In genomic region chr17:80498242-80498919, GRCh38 we compare ENCODE assay signal across 12 cellular contexts. TPM values are rescaled to one million over a fixed set of nuclear protein-coding genes. Genes with fewer than 3 reads are reported as not detected.
DNase-seq lines count a peak whose midpoint lies in the region; ATAC-seq and TF ChIP-seq lines count a peak whose summit lies in the region.
"Had no signal": no experiment of that assay in that cellular context is flagged by ENCODE, and none has a peak within 500 bp of the region (broad histone marks: within the 10 kb centered on the region; RNA-seq: fewer than 3 reads in every experiment).

No MANE protein-coding gene starts in this region.

- H3K4me3 ChIP-seq in WERI-Rb-1 (ENCODE audit: low read depth, low read length) = no peak overlapping the region
- peak overlapping the region in 4 of 12 donors; percentile 13 to 30 (median 19) for H3K4me3 ChIP-seq in heart left ventricle
- peak overlapping the region in 3 of 4 donors; percentile 1 to 28 (median 14) for H3K4me3 ChIP-seq in sigmoid colon
- H3K4me3 ChIP-seq: right lobe of liver had no signal

- no peak overlapping the region for H3K27ac Mint-ChIP-seq in stimulated activated naive CD8-positive, alpha-beta T cell treated with anti-CD3 and anti-CD28 coated beads, Interleukin-15, amount 100 ng/mL, for 72 hours
- H3K27ac Mint-ChIP-seq: activated T-helper 17 cell treated with anti-CD3 and anti-CD28 coated beads, Interleukin-2, amount 50 U/mL, for 72 hours had no signal

- DNase-seq in GM04504 (ENCODE audit: low read depth) (peak; percentile 44), WERI-Rb-1 (no peak), heart left ventricle (peak in 2 of 5 donors; percentile 33 to 36), sigmoid colon (peak; percentile 89), D341Med (ENCODE audit: low spot score) (no peak)
- no peak for DNase-seq in stimulated activated naive CD8-positive, alpha-beta T cell treated with anti-CD3 and anti-CD28 coated beads, Interleukin-15, amount 100 ng/mL, for 72 hours
- DNase-seq: DMS 273 treated with DMSO at 0.1 percent for 48 hours; effector memory CD4-positive, alpha-beta T cell; right lobe of liver had no signal

- TF ChIP-seq POLR2A in heart left ventricle (IDR thresholded peaks at IDR 0.05) = no peak
- no peak for TF ChIP-seq POLR2A in sigmoid colon (IDR thresholded peaks at IDR 0.05)

- H3K27me3 ChIP-seq in WERI-Rb-1 (ENCODE audit: insufficient read depth, low read depth, severe bottlenecking) (no peaks in the 10 kb centered on the region), heart left ventricle (peaks cover 0 to 46% (median 7%) of the 10 kb centered on the region in 9 donors), sigmoid colon (no peaks in the 10 kb centered on the region)
- H3K27me3 ChIP-seq: right lobe of liver had no signal

- peak in 3 of 4 donors; percentile 16 to 40 (median 29) for ATAC-seq in heart left ventricle
- ATAC-seq in GM21717 (IDR thresholded peaks at IDR 0.05; ENCODE audit: unreplicated experiment) = no peak
- no peak for ATAC-seq in HG03045 (IDR thresholded peaks at IDR 0.05; ENCODE audit: unreplicated experiment)
- no peak for ATAC-seq in stimulated activated naive CD8-positive, alpha-beta T cell treated with anti-CD3 and anti-CD28 coated beads, Interleukin-15, amount 100 ng/mL, for 72 hours

- peaks cover 13% of the 10 kb centered on the region for H3K4me1 Mint-ChIP-seq in stimulated activated naive CD8-positive, alpha-beta T cell treated with anti-CD3 and anti-CD28 coated beads, Interleukin-15, amount 100 ng/mL, for 72 hours

- H3K9me3 ChIP-seq in WERI-Rb-1 (ENCODE audit: severe bottlenecking) = no peaks in the 10 kb centered on the region
- no peaks in the 10 kb centered on the region for H3K9me3 ChIP-seq in heart left ventricle
- H3K9me3 ChIP-seq in sigmoid colon = no peaks in the 10 kb centered on the region
- H3K9me3 ChIP-seq: right lobe of liver had no signal

- H3K9me3 Mint-ChIP-seq in stimulated activated naive CD8-positive, alpha-beta T cell treated with anti-CD3 and anti-CD28 coated beads, Interleukin-15, amount 100 ng/mL, for 72 hours = no peaks in the 10 kb centered on the region
- H3K9me3 Mint-ChIP-seq: activated T-helper 17 cell treated with anti-CD3 and anti-CD28 coated beads, Interleukin-2, amount 50 U/mL, for 72 hours had no signal

- 38 to 56% (median 47%) methylated on average over 20 to 30 of the region's 30 CpGs for WGBS in heart left ventricle, 4 donors
- 54 to 63% methylated on average over 30 of the region's 30 CpGs for WGBS in sigmoid colon, 2 donors

- TF ChIP-seq CTCF in WERI-Rb-1 (IDR thresholded peaks at IDR 0.05; ENCODE audit: low read depth, low read length) (0 out of 2 replicates have a peak, but pooled peaks have one; percentile 5), heart left ventricle (IDR thresholded peaks at IDR 0.05) (no peak), sigmoid colon (IDR thresholded peaks at IDR 0.05) (no peak)

- H3K36me3 ChIP-seq in WERI-Rb-1 (no peaks in the 10 kb centered on the region), heart left ventricle (no peaks in the 10 kb centered on the region), sigmoid colon (no peaks in the 10 kb centered on the region)
- H3K36me3 ChIP-seq: right lobe of liver had no signal

- no peak overlapping the region for H3K4me3 Mint-ChIP-seq in stimulated activated naive CD8-positive, alpha-beta T cell treated with anti-CD3 and anti-CD28 coated beads, Interleukin-15, amount 100 ng/mL, for 72 hours
- H3K4me3 Mint-ChIP-seq: activated T-helper 17 cell treated with anti-CD3 and anti-CD28 coated beads, Interleukin-2, amount 50 U/mL, for 72 hours had no signal

- no peak for TF ChIP-seq EP300 in sigmoid colon (IDR thresholded peaks at IDR 0.05)

- intact Hi-C loops in heart left ventricle (cut with DNase I) (no loop called here), sigmoid colon (cut with DNase I) (no loop called here)

- peaks cover 0 to 7% (median 0%) of the 10 kb centered on the region in 12 donors for H3K4me1 ChIP-seq in heart left ventricle
- H3K4me1 ChIP-seq in sigmoid colon = peaks cover 3 to 46% (median 31%) of the 10 kb centered on the region in 4 donors
- H3K4me1 ChIP-seq: right lobe of liver had no signal

- H3K27me3 Mint-ChIP-seq in stimulated activated naive CD8-positive, alpha-beta T cell treated with anti-CD3 and anti-CD28 coated beads, Interleukin-15, amount 100 ng/mL, for 72 hours = peaks cover 23% of the 10 kb centered on the region

- no peak overlapping the region for H3K27ac ChIP-seq in WERI-Rb-1
- H3K27ac ChIP-seq in heart left ventricle = peak overlapping the region in 1 of 12 donors; percentile 58
- peak overlapping the region in 3 of 4 donors; percentile 39 to 84 (median 80) for H3K27ac ChIP-seq in sigmoid colon
- H3K27ac ChIP-seq: right lobe of liver had no signal

RNA-seq across cellular contexts. Expression of gene NPTX1, which starts 22.0 kb away (rescaled TPM):
- under 1 TPM in 3 of 9 donors, not detected in 6; 0.07 to 0.58 (median 0.12) TPM for total RNA-seq in heart left ventricle
- under 1 TPM in 1 of 2 donors, not detected in 1; 0.01 TPM for polyA plus RNA-seq in heart left ventricle
- total RNA-seq in sigmoid colon = 10 to 100 TPM; 36.9 to 67.3 (median 46.0) TPM
- polyA plus RNA-seq in sigmoid colon = 1 to 10 TPM in 1 of 3 donors, under 1 TPM in 2; 0.60 to 1.9 (median 0.69) TPM

RNA-seq across cellular contexts. Expression of gene RPTOR, which starts 46.3 kb away (rescaled TPM):
- 10 to 100 TPM; 18.5 to 31.7 (median 27.1) TPM for total RNA-seq in heart left ventricle
- polyA plus RNA-seq in heart left ventricle = 10 to 100 TPM; 14.7 to 16.7 TPM
- total RNA-seq in sigmoid colon = 10 to 100 TPM; 22.9 to 68.7 (median 35.0) TPM
- polyA plus RNA-seq in sigmoid colon = 10 to 100 TPM in 1 of 3 donors, 1 to 10 TPM in 2; 3.7 to 20.6 (median 9.0) TPM

Comparison
In these comparisons a context has a peak if more than half of its experiments do, and no peak if none do; other contexts are left out.
1. DNase-seq: peak in GM04504 (single experiment) and sigmoid colon (single experiment); none in WERI-Rb-1 (single experiment), D341Med (single experiment) and stimulated activated naive CD8-positive, alpha-beta T cell treated with anti-CD3 and anti-CD28 coated beads, Interleukin-15, amount 100 ng/mL, for 72 hours (0 of 2).
2. ATAC-seq: peak in heart left ventricle (3 of 4); none in GM21717 (single experiment), HG03045 (single experiment) and stimulated activated naive CD8-positive, alpha-beta T cell treated with anti-CD3 and anti-CD28 coated beads, Interleukin-15, amount 100 ng/mL, for 72 hours (single experiment).
3. RNA of gene NPTX1, which starts 22.0 kb away (total RNA-seq): 36.9 to 67.3 TPM in sigmoid colon; 0.07 to 0.58 TPM in heart left ventricle; every median in the first group is over 10 times any median in the second.